12 cellular contexts compared by ENCODE assay signal in genomic region chr3:63972196-63972595, GRCh38. TPM values are rescaled to one million over a fixed set of nuclear protein-coding genes. Genes with fewer than 3 reads are reported as not detected.
DNase-seq lines count a peak whose midpoint lies in the region; ATAC-seq, FAIRE-seq and TF ChIP-seq lines count a peak whose summit lies in the region.
"Had no signal": no experiment of that assay in that cellular context is flagged by ENCODE, and none has a peak within 500 bp of the region (broad histone marks: within the 10 kb centered on the region; RNA-seq: fewer than 3 reads in every experiment).

No MANE protein-coding gene starts in this region.

- CTCF ChIA-PET in activated CD4-positive, alpha-beta T cell treated with anti-CD3 and anti-CD28 coated beads for 36 hours (lab: Charles Lee), result interaction anchor here (0.7 to 1.8 kb wide), 3 partner anchors 8 to 25 kb away, joined by 3 to 14 read pairs (median 4); no protein-coding TSS in a partner anchor

- no peaks in the 10 kb centered on the region for H3K9me3 Mint-ChIP-seq in activated CD4-positive, alpha-beta T cell treated with anti-CD3 and anti-CD28 coated beads for 36 hours (ENCODE audit: low read depth)
- no peaks in the 10 kb centered on the region for H3K9me3 Mint-ChIP-seq in stimulated activated naive CD8-positive, alpha-beta T cell treated with anti-CD3 and anti-CD28 coated beads, Interleukin-15, amount 100 ng/mL, for 72 hours

- H3K4me3 ChIP-seq in adipocyte (ENCODE audit: low read length), result no peak overlapping the region

- ATAC-seq in activated CD4-positive, alpha-beta T cell treated with anti-CD3 and anti-CD28 coated beads for 36 hours, result peak; percentile 51
- ATAC-seq in stimulated activated naive CD8-positive, alpha-beta T cell treated with anti-CD3 and anti-CD28 coated beads, Interleukin-15, amount 100 ng/mL, for 72 hours, result no peak
- ATAC-seq in GM19395 (IDR thresholded peaks at IDR 0.05; ENCODE audit: unreplicated experiment) (no peak), GM18858 (IDR thresholded peaks at IDR 0.05; ENCODE audit: unreplicated experiment) (no peak)

- no peak for FAIRE-seq in D721Med (lab: Jason Lieb, UNC)
- FAIRE-seq: A204.1 had no signal

- no peak for TF ChIP-seq CTCF in D721Med (IDR thresholded peaks at IDR 0.05; ENCODE audit: insufficient read depth, missing control alignments)

- peaks cover 94% of the 10 kb centered on the region for H3K4me1 Mint-ChIP-seq in activated CD4-positive, alpha-beta T cell treated with anti-CD3 and anti-CD28 coated beads for 36 hours
- peaks cover 94% of the 10 kb centered on the region for H3K4me1 Mint-ChIP-seq in stimulated activated naive CD8-positive, alpha-beta T cell treated with anti-CD3 and anti-CD28 coated beads, Interleukin-15, amount 100 ng/mL, for 72 hours

- peaks cover 14% of the 10 kb centered on the region for H3K36me3 Mint-ChIP-seq in activated CD4-positive, alpha-beta T cell treated with anti-CD3 and anti-CD28 coated beads for 36 hours (ENCODE audit: low read depth)

- POLR2A ChIA-PET in activated CD4-positive, alpha-beta T cell treated with anti-CD3 and anti-CD28 coated beads for 36 hours (lab: Charles Lee), result no interaction called here

- H3K9me3 ChIP-seq in adipocyte (ENCODE audit: control insufficient read depth, low read length), result no peaks in the 10 kb centered on the region
- H3K9me3 ChIP-seq: neutrophil had no signal

- H3K27me3 ChIP-seq in adipocyte (replicated peaks; ENCODE audit: control insufficient read depth, insufficient read depth, low read length), result no peaks in the 10 kb centered on the region
- H3K27me3 ChIP-seq: neutrophil had no signal

- no peak overlapping the region for H3K9ac ChIP-seq in adipocyte (ENCODE audit: low read length)

- H3K36me3 ChIP-seq in adipocyte (ENCODE audit: control insufficient read depth, insufficient read depth, low read length, severe bottlenecking), result peaks cover 13% of the 10 kb centered on the region

- H3K27me3 Mint-ChIP-seq in activated CD4-positive, alpha-beta T cell treated with anti-CD3 and anti-CD28 coated beads for 36 hours, result no peaks in the 10 kb centered on the region
- H3K27me3 Mint-ChIP-seq in stimulated activated naive CD8-positive, alpha-beta T cell treated with anti-CD3 and anti-CD28 coated beads, Interleukin-15, amount 100 ng/mL, for 72 hours, result no peaks in the 10 kb centered on the region

- intact Hi-C loops in activated CD4-positive, alpha-beta T cell treated with anti-CD3 and anti-CD28 coated beads for 36 hours (cut with DNase I, micrococcal nuclease), result no loop called here

- DNase-seq in activated CD4-positive, alpha-beta T cell treated with anti-CD3 and anti-CD28 coated beads for 36 hours, result no peak
- no peak for DNase-seq in activated CD4-positive, alpha-beta T cell treated with anti-CD3 and anti-CD28 coated beads, Interleukin-2, amount 50 U/mL, for 4 hours
- peak; percentile 70 for DNase-seq in adipocyte (ENCODE audit: low read depth)
- DNase-seq in kidney tubule cell (ENCODE audit: low spot score), result peak; percentile 63
- no peak for DNase-seq in stimulated activated naive CD8-positive, alpha-beta T cell treated with anti-CD3 and anti-CD28 coated beads, Interleukin-15, amount 100 ng/mL, for 72 hours
- no peak for DNase-seq in D721Med (ENCODE audit: insufficient read length, low spot score)
- DNase-seq: aorta, NCI-H748 treated with DMSO at 0.1 percent for 48 hours had no signal

- peak overlapping the region; percentile 33 for H3K4me3 Mint-ChIP-seq in activated CD4-positive, alpha-beta T cell treated with anti-CD3 and anti-CD28 coated beads for 36 hours
- peak overlapping the region; percentile 64 for H3K4me3 Mint-ChIP-seq in stimulated activated naive CD8-positive, alpha-beta T cell treated with anti-CD3 and anti-CD28 coated beads, Interleukin-15, amount 100 ng/mL, for 72 hours

- H3K4me1 ChIP-seq in adipocyte (ENCODE audit: control insufficient read depth, insufficient read depth, low read length), result peaks cover 82% of the 10 kb centered on the region

- peak overlapping the region; percentile 86 for H3K27ac Mint-ChIP-seq in activated CD4-positive, alpha-beta T cell treated with anti-CD3 and anti-CD28 coated beads for 36 hours
- H3K27ac Mint-ChIP-seq in stimulated activated naive CD8-positive, alpha-beta T cell treated with anti-CD3 and anti-CD28 coated beads, Interleukin-15, amount 100 ng/mL, for 72 hours, result peak overlapping the region in 1 of 2 donors; percentile 21

RNA-seq across cellular contexts. Expression of gene PSMD6, which starts 51.1 kb away (rescaled TPM):
- 100 to 1,000 TPM; 109 to 117 TPM for total RNA-seq in activated CD4-positive, alpha-beta T cell treated with anti-CD3 and anti-CD28 coated beads for 36 hours

Comparison
In these comparisons a context has a peak if more than half of its experiments do, and no peak if none do; other contexts are left out.
1. DNase-seq: peak in adipocyte (single experiment) and kidney tubule cell (single experiment); none in activated CD4-positive, alpha-beta T cell treated with anti-CD3 and anti-CD28 coated beads for 36 hours (single experiment), activated CD4-positive, alpha-beta T cell treated with anti-CD3 and anti-CD28 coated beads, Interleukin-2, amount 50 U/mL, for 4 hours (0 of 2), stimulated activated naive CD8-positive, alpha-beta T cell treated with anti-CD3 and anti-CD28 coated beads, Interleukin-15, amount 100 ng/mL, for 72 hours (0 of 2) and D721Med (single experiment).